ENCODE assay signal across 15 cellular contexts in the genomic region with DNA sequence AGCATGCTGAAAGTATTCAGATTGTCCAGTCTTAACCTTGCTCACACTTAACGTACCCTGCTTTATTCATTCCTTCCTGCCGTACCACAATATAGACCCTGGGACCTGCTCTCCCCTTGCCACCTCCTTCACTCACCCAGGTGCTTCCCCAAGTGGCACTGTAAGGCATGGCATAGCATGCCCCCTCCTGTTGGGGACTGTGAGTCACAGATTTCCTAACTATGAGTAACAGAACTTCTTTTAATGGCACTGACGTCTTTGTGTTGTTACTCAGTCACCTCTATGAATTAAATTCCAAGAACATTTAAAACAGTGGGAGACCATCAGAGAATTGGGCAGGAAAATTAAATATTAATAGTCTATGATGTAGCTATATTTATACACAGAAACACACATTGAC.
DNase-seq lines count a peak whose midpoint lies in the region; ATAC-seq and TF ChIP-seq lines count a peak whose summit lies in the region.
"Had no signal": no experiment of that assay in that cellular context is flagged by ENCODE, and none has a peak within 500 bp of the region (broad histone marks: within the 10 kb centered on the region; RNA-seq: fewer than 3 reads in every experiment).

No MANE protein-coding gene starts in this region.

- no peak overlapping the region for H3K4me2 ChIP-seq in GM23338

- H3K4me3 Mint-ChIP-seq in GM23338: no peak overlapping the region
- H3K4me3 Mint-ChIP-seq: activated naive CD4-positive, alpha-beta T cell treated with anti-CD3 and anti-CD28 coated beads, Interleukin-2, amount 50 U/mL, for 24 hours; IgD-negative memory B cell had no signal

- DNase-seq in GM23338 (ENCODE audit: low spot score): peak; percentile 21
- DNase-seq in NCI-H69 (lab: John Stamatoyannopoulos, UW): peak; percentile 7
- no peak for DNase-seq in brain microvascular endothelial cell
- peak; percentile 1 for DNase-seq in myocyte (ENCODE audit: low read depth)
- no peak for DNase-seq in dedifferentiated amniotic fluid mesenchymal stem cell (ENCODE audit: extremely low spot score)
- no peak for DNase-seq in NAMALWA (ENCODE audit: low spot score)
- DNase-seq in COLO668 (lab: John Stamatoyannopoulos, UW; ENCODE audit: unreplicated experiment): no peak
- DNase-seq: AML-193; left colon; NCI-H1436; NCI-H2227 treated with DMSO at 0.1 percent for 48 hours; stimulated activated CD4-positive, alpha-beta T cell treated with anti-CD3 and anti-CD28 coated beads, Interleukin-2, amount 100 ng/mL, for 24 hours had no signal

- H4K20me1 ChIP-seq in GM23338 (replicated peaks; ENCODE audit: insufficient read depth): no peaks in the 10 kb centered on the region

- in situ Hi-C loops in brain microvascular endothelial cell (cut with HindIII; ENCODE audit: low pct_ligation_motif_present, low sequenced_read_pairs): no loop called here

- H3K27me3 ChIP-seq in GM23338 (ENCODE audit: insufficient read depth): no peaks in the 10 kb centered on the region
- H3K27me3 ChIP-seq in brain microvascular endothelial cell (replicated peaks): no peaks in the 10 kb centered on the region

- TF ChIP-seq CTCF in GM23338 (conservative IDR thresholded peaks at IDR 0.05; ENCODE audit: low read depth in 2 of 2): peak; percentile 42 to 59
- peak; percentile 46 for TF ChIP-seq CTCF in brain microvascular endothelial cell (IDR thresholded peaks at IDR 0.05; ENCODE audit: low read depth, low read length, missing control alignments)

- no peaks in the 10 kb centered on the region for H3K9me2 ChIP-seq in GM23338 (ENCODE audit: insufficient read depth)

- H3K27me3 Mint-ChIP-seq in GM23338 (ENCODE audit: insufficient read depth, low read depth, poor library complexity): peaks cover 1% of the 10 kb centered on the region
- H3K27me3 Mint-ChIP-seq: activated naive CD4-positive, alpha-beta T cell treated with anti-CD3 and anti-CD28 coated beads, Interleukin-2, amount 50 U/mL, for 24 hours; IgD-negative memory B cell had no signal

- H3K4me1 ChIP-seq in GM23338 (ENCODE audit: insufficient read depth): no peaks in the 10 kb centered on the region

- no peak overlapping the region for H2AFZ ChIP-seq in GM23338

- H3F3A ChIP-seq in GM23338 (replicated peaks; ENCODE audit: low read depth): no peaks in the 10 kb centered on the region

- H3K36me3 ChIP-seq in GM23338 (ENCODE audit: insufficient read depth) (no peaks in the 10 kb centered on the region), brain microvascular endothelial cell (replicated peaks) (no peaks in the 10 kb centered on the region)

- H3K4me1 Mint-ChIP-seq in GM23338: peaks cover 2% of the 10 kb centered on the region; the same call in 2 of the 3 replicates
- H3K4me1 Mint-ChIP-seq: activated naive CD4-positive, alpha-beta T cell treated with anti-CD3 and anti-CD28 coated beads, Interleukin-2, amount 50 U/mL, for 24 hours; IgD-negative memory B cell had no signal

- H3K36me3 Mint-ChIP-seq in GM23338 (ENCODE audit: low read depth): peaks cover 4% of the 10 kb centered on the region; the same call in 1 of the 3 replicates
- H3K36me3 Mint-ChIP-seq: activated naive CD4-positive, alpha-beta T cell treated with anti-CD3 and anti-CD28 coated beads, Interleukin-2, amount 50 U/mL, for 24 hours; IgD-negative memory B cell had no signal

- H3K9me3 Mint-ChIP-seq in GM23338: no peaks in the 10 kb centered on the region; the same call in 2 of the 3 replicates

- H3K4me3 ChIP-seq in GM23338: no peak overlapping the region
- H3K4me3 ChIP-seq in brain microvascular endothelial cell (ENCODE audit: low read depth, low read length): no peak overlapping the region

- H3K27ac ChIP-seq in GM23338 (ENCODE audit: low read depth): no peak overlapping the region
- no peak overlapping the region for H3K27ac ChIP-seq in brain microvascular endothelial cell

- ATAC-seq in GM23338: peak; percentile 83
- no peak for ATAC-seq in HG03139 (IDR thresholded peaks at IDR 0.05; ENCODE audit: unreplicated experiment)
- ATAC-seq: left colon had no signal

- H3K27ac Mint-ChIP-seq in GM23338: no peak overlapping the region
- H3K27ac Mint-ChIP-seq: activated naive CD4-positive, alpha-beta T cell treated with anti-CD3 and anti-CD28 coated beads, Interleukin-2, amount 50 U/mL, for 24 hours; IgD-negative memory B cell had no signal

- H3K79me2 ChIP-seq in GM23338 (replicated peaks; ENCODE audit: insufficient read depth): no peaks in the 10 kb centered on the region

TF ChIP-seq in GM23338, 12 proteins besides CTCF, POLR2A, EP300 and RAD21 (continues in another document):
- no peak for TF ChIP-seq ZNF331 (CRISPR knock-in tag; IDR thresholded peaks at IDR 0.05; ENCODE audit: low read depth)
- TF ChIP-seq JUNB (IDR thresholded peaks at IDR 0.05; ENCODE audit: unreplicated experiment): no peak
- no peak for TF ChIP-seq NANOG (IDR thresholded peaks at IDR 0.05; ENCODE audit: borderline replicate concordance)
- TF ChIP-seq ZNF114 (CRISPR knock-in tag; IDR thresholded peaks at IDR 0.05): no peak
- no peak for TF ChIP-seq ZNF462 (CRISPR knock-in tag; IDR thresholded peaks at IDR 0.05)

Comparison
In these comparisons a context has a peak if more than half of its experiments do, and no peak if none do; other contexts are left out.
1. DNase-seq: peak in GM23338 (single experiment), NCI-H69 (single experiment) and myocyte (single experiment); none in brain microvascular endothelial cell (single experiment), dedifferentiated amniotic fluid mesenchymal stem cell (single experiment), NAMALWA (single experiment) and COLO668 (single experiment).